29 cellular contexts compared by ENCODE assay signal in genomic region chr9:100186356-100186755, GRCh38.
"Had no signal": no experiment of that assay in that cellular context is flagged by ENCODE, and none has a peak within 500 bp of the region (broad histone marks: within the 10 kb centered on the region; RNA-seq: fewer than 3 reads in every experiment).

No MANE protein-coding gene starts in this region.

- H3K27me3 Mint-ChIP-seq: activated CD4-positive, alpha-beta memory T cell treated with anti-CD3 and anti-CD28 coated beads, Interleukin-2, amount 10 ng/mL, durations not matched to agents 7 days and 5 days; activated CD4-positive, alpha-beta T cell treated with anti-CD3 and anti-CD28 coated beads, Interleukin-2, amount 10 ng/mL, durations not matched to agents 7 days and 5 days; activated naive CD4-positive, alpha-beta T cell treated with anti-CD3 and anti-CD28 coated beads, Interleukin-2, amount 10 ng/mL, durations not matched to agents 7 days and 5 days; activated naive CD8-positive, alpha-beta T cell treated with anti-CD3 and anti-CD28 coated beads, Interleukin-2, amount 10 ng/mL, durations not matched to agents 7 days and 5 days; activated T-cell treated with anti-CD3 and anti-CD28 coated beads, Interleukin-2, amount 50 U/mL, for 24 hours; brain; stimulated activated naive B cell treated with anti-CD40 and anti-IgM and Interleukin-4, amounts not matched to agents 10 μg/mL and 1 μg/mL and 100 μg/mL, for 72 hours had no signal

- DNase-seq: activated CD4-positive, alpha-beta memory T cell treated with anti-CD3 and anti-CD28 coated beads, Interleukin-2, amount 10 ng/mL, durations not matched to agents 7 days and 5 days; activated CD4-positive, alpha-beta T cell treated with anti-CD3 and anti-CD28 coated beads for 1 hour; activated CD4-positive, alpha-beta T cell treated with anti-CD3 and anti-CD28 coated beads, Interleukin-2, amount 10 ng/mL, durations not matched to agents 7 days and 5 days; activated CD8-positive, alpha-beta memory T cell treated with anti-CD3 and anti-CD28 coated beads, Interleukin-2, amount 50 U/mL, for 48 hours; activated gamma-delta T cell; activated naive CD4-positive, alpha-beta T cell treated with anti-CD3 and anti-CD28 coated beads, Interleukin-2, amount 10 ng/mL, durations not matched to agents 7 days and 5 days; activated naive CD8-positive, alpha-beta T cell treated with anti-CD3 and anti-CD28 coated beads, Interleukin-2, amount 10 ng/mL, durations not matched to agents 7 days and 5 days; activated T-cell treated with anti-CD3 and anti-CD28 coated beads, Interleukin-2, amount 50 U/mL, for 24 hours; cerebellar nuclear complex; colonic mucosa; effector CD8-positive, alpha-beta T cell; foreskin keratinocyte; left lung; lower lobe of right lung; mesenchymal stem cell; natural killer cell; occipital lobe; posterior cingulate gyrus; right cardiac atrium; stimulated activated CD4-positive, alpha-beta T cell treated with anti-CD3 and anti-CD28 coated beads, Interleukin-15, amount 100 ng/mL, for 24 hours; stimulated activated CD4-positive, alpha-beta T cell treated with anti-CD3 and anti-CD28 coated beads, Interleukin-2, amount 100 ng/mL, for 24 hours; stimulated activated naive B cell treated with anti-CD40 and anti-IgM and Interleukin-4, amounts not matched to agents 10 μg/mL and 1 μg/mL and 100 μg/mL, for 72 hours; stomach; thyroid gland; upper lobe of left lung had no signal

- ATAC-seq: foreskin keratinocyte; left lung; lower lobe of right lung; natural killer cell; right cardiac atrium; stimulated activated naive B cell treated with anti-CD40 and anti-IgM and Interleukin-4, amounts not matched to agents 10 μg/mL and 1 μg/mL and 100 μg/mL, for 72 hours; WTC11 had no signal

- H3K4me1 Mint-ChIP-seq: activated CD4-positive, alpha-beta T cell treated with anti-CD3 and anti-CD28 coated beads, Interleukin-2, amount 10 ng/mL, durations not matched to agents 7 days and 5 days; activated naive CD4-positive, alpha-beta T cell treated with anti-CD3 and anti-CD28 coated beads, Interleukin-2, amount 10 ng/mL, durations not matched to agents 7 days and 5 days; activated naive CD8-positive, alpha-beta T cell treated with anti-CD3 and anti-CD28 coated beads, Interleukin-2, amount 10 ng/mL, durations not matched to agents 7 days and 5 days; brain; neural progenitor cell; WTC11 had no signal

- H3K27ac Mint-ChIP-seq: activated CD4-positive, alpha-beta memory T cell treated with anti-CD3 and anti-CD28 coated beads, Interleukin-2, amount 10 ng/mL, durations not matched to agents 7 days and 5 days; activated CD4-positive, alpha-beta T cell treated with anti-CD3 and anti-CD28 coated beads, Interleukin-2, amount 10 ng/mL, durations not matched to agents 7 days and 5 days; activated naive CD4-positive, alpha-beta T cell treated with anti-CD3 and anti-CD28 coated beads, Interleukin-2, amount 10 ng/mL, durations not matched to agents 7 days and 5 days; activated naive CD8-positive, alpha-beta T cell treated with anti-CD3 and anti-CD28 coated beads, Interleukin-2, amount 10 ng/mL, durations not matched to agents 7 days and 5 days; activated T-cell treated with anti-CD3 and anti-CD28 coated beads, Interleukin-2, amount 50 U/mL, for 24 hours; brain; neural progenitor cell; stimulated activated naive B cell treated with anti-CD40 and anti-IgM and Interleukin-4, amounts not matched to agents 10 μg/mL and 1 μg/mL and 100 μg/mL, for 72 hours; WTC11 had no signal

- FAIRE-seq: islet of Langerhans had no signal

- H3K4me3 Mint-ChIP-seq: activated CD4-positive, alpha-beta memory T cell treated with anti-CD3 and anti-CD28 coated beads, Interleukin-2, amount 10 ng/mL, durations not matched to agents 7 days and 5 days; activated CD4-positive, alpha-beta T cell treated with anti-CD3 and anti-CD28 coated beads, Interleukin-2, amount 10 ng/mL, durations not matched to agents 7 days and 5 days; activated naive CD4-positive, alpha-beta T cell treated with anti-CD3 and anti-CD28 coated beads, Interleukin-2, amount 10 ng/mL, durations not matched to agents 7 days and 5 days; activated naive CD8-positive, alpha-beta T cell treated with anti-CD3 and anti-CD28 coated beads, Interleukin-2, amount 10 ng/mL, durations not matched to agents 7 days and 5 days; activated T-cell treated with anti-CD3 and anti-CD28 coated beads, Interleukin-2, amount 50 U/mL, for 24 hours; brain; natural killer cell; neural progenitor cell; stimulated activated naive B cell treated with anti-CD40 and anti-IgM and Interleukin-4, amounts not matched to agents 10 μg/mL and 1 μg/mL and 100 μg/mL, for 72 hours; WTC11 had no signal

- H3K9me3 ChIP-seq: colonic mucosa, thyroid gland had no signal
